1 cellular context compared by ENCODE assay signal in the genomic region with DNA sequence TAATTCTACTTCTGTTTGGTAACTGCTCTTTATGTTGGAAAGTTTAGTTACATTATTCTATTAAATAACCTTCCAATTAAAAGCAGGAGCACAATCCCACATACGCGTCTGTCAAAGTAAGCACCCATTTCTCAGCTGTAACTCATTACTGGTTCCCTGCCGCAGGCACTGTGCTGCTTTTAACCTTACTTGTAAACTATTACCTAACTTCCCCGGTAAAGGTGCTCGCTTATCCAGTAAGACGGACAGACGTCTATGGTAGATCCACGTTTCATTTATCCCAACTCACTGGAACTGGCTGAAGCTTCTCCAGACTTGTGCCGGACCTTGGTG.
TF ChIP-seq lines count a peak whose summit lies in the region.

No MANE protein-coding gene starts in this region.

TF ChIP-seq in GM23338, 12 proteins besides CTCF, POLR2A, EP300 and RAD21 (continued from another document):
- TF ChIP-seq, protein P1, sequence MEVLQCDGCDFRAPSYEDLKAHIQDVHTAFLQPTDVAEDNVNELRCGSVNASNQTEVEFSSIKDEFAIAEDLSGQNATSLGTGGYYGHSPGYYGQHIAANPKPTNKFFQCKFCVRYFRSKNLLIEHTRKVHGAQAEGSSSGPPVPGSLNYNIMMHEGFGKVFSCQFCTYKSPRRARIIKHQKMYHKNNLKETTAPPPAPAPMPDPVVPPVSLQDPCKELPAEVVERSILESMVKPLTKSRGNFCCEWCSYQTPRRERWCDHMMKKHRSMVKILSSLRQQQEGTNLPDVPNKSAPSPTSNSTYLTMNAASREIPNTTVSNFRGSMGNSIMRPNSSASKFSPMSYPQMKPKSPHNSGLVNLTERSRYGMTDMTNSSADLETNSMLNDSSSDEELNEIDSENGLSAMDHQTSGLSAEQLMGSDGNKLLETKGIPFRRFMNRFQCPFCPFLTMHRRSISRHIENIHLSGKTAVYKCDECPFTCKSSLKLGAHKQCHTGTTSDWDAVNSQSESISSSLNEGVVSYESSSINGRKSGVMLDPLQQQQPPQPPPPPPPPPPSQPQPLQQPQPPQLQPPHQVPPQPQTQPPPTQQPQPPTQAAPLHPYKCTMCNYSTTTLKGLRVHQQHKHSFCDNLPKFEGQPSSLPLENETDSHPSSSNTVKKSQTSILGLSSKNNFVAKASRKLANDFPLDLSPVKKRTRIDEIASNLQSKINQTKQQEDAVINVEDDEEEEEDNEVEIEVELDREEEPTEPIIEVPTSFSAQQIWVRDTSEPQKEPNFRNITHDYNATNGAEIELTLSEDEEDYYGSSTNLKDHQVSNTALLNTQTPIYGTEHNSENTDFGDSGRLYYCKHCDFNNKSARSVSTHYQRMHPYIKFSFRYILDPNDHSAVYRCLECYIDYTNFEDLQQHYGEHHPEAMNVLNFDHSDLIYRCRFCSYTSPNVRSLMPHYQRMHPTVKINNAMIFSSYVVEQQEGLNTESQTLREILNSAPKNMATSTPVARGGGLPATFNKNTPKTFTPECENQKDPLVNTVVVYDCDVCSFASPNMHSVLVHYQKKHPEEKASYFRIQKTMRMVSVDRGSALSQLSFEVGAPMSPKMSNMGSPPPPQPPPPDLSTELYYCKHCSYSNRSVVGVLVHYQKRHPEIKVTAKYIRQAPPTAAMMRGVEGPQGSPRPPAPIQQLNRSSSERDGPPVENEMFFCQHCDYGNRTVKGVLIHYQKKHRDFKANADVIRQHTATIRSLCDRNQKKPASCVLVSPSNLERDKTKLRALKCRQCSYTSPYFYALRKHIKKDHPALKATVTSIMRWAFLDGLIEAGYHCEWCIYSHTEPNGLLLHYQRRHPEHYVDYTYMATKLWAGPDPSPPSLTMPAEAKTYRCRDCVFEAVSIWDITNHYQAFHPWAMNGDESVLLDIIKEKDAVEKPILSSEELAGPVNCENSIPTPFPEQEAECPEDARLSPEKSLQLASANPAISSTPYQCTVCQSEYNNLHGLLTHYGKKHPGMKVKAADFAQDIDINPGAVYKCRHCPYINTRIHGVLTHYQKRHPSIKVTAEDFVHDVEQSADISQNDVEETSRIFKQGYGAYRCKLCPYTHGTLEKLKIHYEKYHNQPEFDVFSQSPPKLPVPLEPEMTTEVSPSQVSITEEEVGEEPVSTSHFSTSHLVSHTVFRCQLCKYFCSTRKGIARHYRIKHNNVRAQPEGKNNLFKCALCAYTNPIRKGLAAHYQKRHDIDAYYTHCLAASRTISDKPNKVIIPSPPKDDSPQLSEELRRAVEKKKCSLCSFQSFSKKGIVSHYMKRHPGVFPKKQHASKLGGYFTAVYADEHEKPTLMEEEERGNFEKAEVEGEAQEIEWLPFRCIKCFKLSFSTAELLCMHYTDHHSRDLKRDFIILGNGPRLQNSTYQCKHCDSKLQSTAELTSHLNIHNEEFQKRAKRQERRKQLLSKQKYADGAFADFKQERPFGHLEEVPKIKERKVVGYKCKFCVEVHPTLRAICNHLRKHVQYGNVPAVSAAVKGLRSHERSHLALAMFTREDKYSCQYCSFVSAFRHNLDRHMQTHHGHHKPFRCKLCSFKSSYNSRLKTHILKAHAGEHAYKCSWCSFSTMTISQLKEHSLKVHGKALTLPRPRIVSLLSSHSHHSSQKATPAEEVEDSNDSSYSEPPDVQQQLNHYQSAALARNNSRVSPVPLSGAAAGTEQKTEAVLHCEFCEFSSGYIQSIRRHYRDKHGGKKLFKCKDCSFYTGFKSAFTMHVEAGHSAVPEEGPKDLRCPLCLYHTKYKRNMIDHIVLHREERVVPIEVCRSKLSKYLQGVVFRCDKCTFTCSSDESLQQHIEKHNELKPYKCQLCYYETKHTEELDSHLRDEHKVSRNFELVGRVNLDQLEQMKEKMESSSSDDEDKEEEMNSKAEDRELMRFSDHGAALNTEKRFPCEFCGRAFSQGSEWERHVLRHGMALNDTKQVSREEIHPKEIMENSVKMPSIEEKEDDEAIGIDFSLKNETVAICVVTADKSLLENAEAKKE (CRISPR knock-in tag; IDR thresholded peaks at IDR 0.05), result no peak
